9 cellular contexts compared by ENCODE assay signal in genomic region chr13:29846475-29847256, GRCh38. TPM values are rescaled to one million over a fixed set of nuclear protein-coding genes. Genes with fewer than 3 reads are reported as not detected.
A peak's percentile ranks its signal among the peaks of the same experiment; 100 is the strongest.
DNase-seq lines count a peak whose midpoint lies in the region; ATAC-seq, FAIRE-seq and TF ChIP-seq lines count a peak whose summit lies in the region.
"Had no signal": no experiment of that assay in that cellular context is flagged by ENCODE, and none has a peak within 500 bp of the region (broad histone marks: within the 10 kb centered on the region; RNA-seq: fewer than 3 reads in every experiment).

No MANE protein-coding gene starts in this region.

- no peak for TF ChIP-seq RAD21 in liver (IDR thresholded peaks at IDR 0.05)

- POLR2A ChIA-PET in activated CD4-positive, alpha-beta T cell treated with anti-CD3 and anti-CD28 coated beads for 36 hours (lab: Charles Lee) = no interaction called here

- no peaks in the 10 kb centered on the region for H3K36me3 ChIP-seq in astrocyte (ENCODE audit: insufficient read depth, low read length)
- no peaks in the 10 kb centered on the region for H3K36me3 ChIP-seq in liver (ENCODE audit: control insufficient read depth in 4 of 4, insufficient read depth in 3 of 4, low read depth in 1 of 4, low read length in 3 of 4)

- intact Hi-C loops in activated CD4-positive, alpha-beta T cell treated with anti-CD3 and anti-CD28 coated beads for 36 hours (cut with DNase I, micrococcal nuclease) = loop anchor here (5.0 kb wide), 1 partner anchor 74 kb away; no protein-coding TSS in a partner anchor

- H3K9ac ChIP-seq in astrocyte (ENCODE audit: low read length) (peak overlapping the region; percentile 81), liver (ENCODE audit: low read depth in 1 of 2, low read length in 2 of 2) (peak overlapping the region; percentile 42 to 63)

- H3K4me1 Mint-ChIP-seq in activated CD4-positive, alpha-beta T cell treated with anti-CD3 and anti-CD28 coated beads for 36 hours = peaks cover 47% of the 10 kb centered on the region
- H3K4me1 Mint-ChIP-seq in astrocyte (ENCODE audit: low read depth, unreplicated experiment) = peaks cover 21% of the 10 kb centered on the region

- peak overlapping the region; percentile 92 for H3K27ac Mint-ChIP-seq in activated CD4-positive, alpha-beta T cell treated with anti-CD3 and anti-CD28 coated beads for 36 hours
- H3K27ac Mint-ChIP-seq in astrocyte (ENCODE audit: unreplicated experiment) = peak overlapping the region; percentile 13

- H3K79me2 ChIP-seq in astrocyte (ENCODE audit: insufficient read depth, low read length) = peaks cover 79% of the 10 kb centered on the region

- peaks cover 52% of the 10 kb centered on the region for H4K20me1 ChIP-seq in astrocyte (ENCODE audit: insufficient read depth, low read length)

- H3K9me3 ChIP-seq in astrocyte (ENCODE audit: insufficient read depth, low read depth, low read length) = no peaks in the 10 kb centered on the region
- no peaks in the 10 kb centered on the region for H3K9me3 ChIP-seq in liver (ENCODE audit: control insufficient read depth in 4 of 4, low read length in 3 of 4)

- H3K4me3 ChIP-seq in astrocyte (ENCODE audit: insufficient read depth, low read depth, low read length) (peak overlapping the region; percentile 80), liver (ENCODE audit: low read depth in 1 of 3, low read length in 3 of 3) (peak overlapping the region; percentile 36 to 66 (median 60))

- no peaks in the 10 kb centered on the region for H3K27me3 Mint-ChIP-seq in activated CD4-positive, alpha-beta T cell treated with anti-CD3 and anti-CD28 coated beads for 36 hours
- H3K27me3 Mint-ChIP-seq in astrocyte (ENCODE audit: low read depth, unreplicated experiment) = no peaks in the 10 kb centered on the region

- WGBS in liver = 42% methylated on average over 6 of the region's 6 CpGs

- H3K27ac ChIP-seq in astrocyte (ENCODE audit: low read depth, low read length) = peak overlapping the region; percentile 74
- peak overlapping the region; percentile 66 to 68 for H3K27ac ChIP-seq in liver (ENCODE audit: low read depth in 1 of 2, low read length in 2 of 2)
- peak overlapping the region; percentile 64 for H3K27ac ChIP-seq in temporal lobe (ENCODE audit: low read depth, low read length)
- H3K27ac ChIP-seq: C4-2B had no signal

- peaks cover 8% of the 10 kb centered on the region for H3K36me3 Mint-ChIP-seq in activated CD4-positive, alpha-beta T cell treated with anti-CD3 and anti-CD28 coated beads for 36 hours (ENCODE audit: low read depth)
- H3K36me3 Mint-ChIP-seq in astrocyte (ENCODE audit: low read depth, unreplicated experiment) = peaks cover 6% of the 10 kb centered on the region

- H3K4me2 ChIP-seq in astrocyte (ENCODE audit: low read length) = peak overlapping the region; percentile 87

- no peak for FAIRE-seq in astrocyte (lab: Jason Lieb, UNC)

- CTCF ChIA-PET in activated CD4-positive, alpha-beta T cell treated with anti-CD3 and anti-CD28 coated beads for 36 hours (lab: Charles Lee) = interaction anchor here (0.7 to 7.0 kb wide), 13 partner anchors 12 to 338 kb away, joined by 3 to 49 read pairs (median 5); no protein-coding TSS in a partner anchor

- TF ChIP-seq CTCF in astrocyte (IDR thresholded peaks at IDR 0.05; ENCODE audit: insufficient read depth, low read depth, low read length) (no peak), liver (IDR thresholded peaks at IDR 0.05; ENCODE audit: low read depth, low read length, missing input control) (no peak)

- H2AFZ ChIP-seq in astrocyte (ENCODE audit: low read depth, low read length) = no peak overlapping the region

- ATAC-seq in activated CD4-positive, alpha-beta T cell treated with anti-CD3 and anti-CD28 coated beads for 36 hours = no peak
- no peak for ATAC-seq in GM19395 (IDR thresholded peaks at IDR 0.05; ENCODE audit: unreplicated experiment)
- ATAC-seq in HG03135 (IDR thresholded peaks at IDR 0.05; ENCODE audit: unreplicated experiment) = no peak

- H3K4me3 Mint-ChIP-seq in activated CD4-positive, alpha-beta T cell treated with anti-CD3 and anti-CD28 coated beads for 36 hours = peak overlapping the region; percentile 90
- H3K4me3 Mint-ChIP-seq in astrocyte (ENCODE audit: unreplicated experiment) = peak overlapping the region; percentile 96

- peaks cover 12% of the 10 kb centered on the region for H3K4me1 ChIP-seq in astrocyte (ENCODE audit: insufficient read depth, low read length)
- peaks cover 2 to 18% (median 10%) of the 10 kb centered on the region in 4 donors for H3K4me1 ChIP-seq in liver (ENCODE audit: control insufficient read depth in 4 of 4, insufficient read depth in 4 of 4, low read length in 3 of 4)

- no peaks in the 10 kb centered on the region for H3K9me3 Mint-ChIP-seq in activated CD4-positive, alpha-beta T cell treated with anti-CD3 and anti-CD28 coated beads for 36 hours (ENCODE audit: low read depth)
- H3K9me3 Mint-ChIP-seq in astrocyte (ENCODE audit: unreplicated experiment) = no peaks in the 10 kb centered on the region

- no peak for DNase-seq in activated CD4-positive, alpha-beta T cell treated with anti-CD3 and anti-CD28 coated beads for 36 hours
- no peak for DNase-seq in activated CD4-positive, alpha-beta T cell treated with anti-CD3 and anti-CD28 coated beads for 4 hours
- no peak for DNase-seq in astrocyte (ENCODE audit: low read depth)
- no peak for DNase-seq in GM03348 (ENCODE audit: low spot score)

- no peaks in the 10 kb centered on the region for H3K27me3 ChIP-seq in astrocyte (ENCODE audit: insufficient read depth, low read length)
- no peaks in the 10 kb centered on the region for H3K27me3 ChIP-seq in liver (ENCODE audit: control insufficient read depth in 4 of 4, insufficient read depth in 4 of 4, low read length in 3 of 4)

TF ChIP-seq in liver, 16 proteins besides CTCF, POLR2A, EP300 and RAD21:
- TF ChIP-seq FOXA1 (IDR thresholded peaks at IDR 0.05) (no peak), RXRA (IDR thresholded peaks at IDR 0.05) (no peak), TAF1 (conservative IDR thresholded peaks at IDR 0.05) (peak; percentile 26)

RNA-seq across cellular contexts. Expression of gene UBL3, which starts 3.8 kb away (rescaled TPM):
- 10 to 100 TPM in 1 of 2 experiments, 1 to 10 TPM in 1; 9.1 to 10.7 TPM for total RNA-seq in activated CD4-positive, alpha-beta T cell treated with anti-CD3 and anti-CD28 coated beads for 36 hours
- total RNA-seq in astrocyte (42.9 and 48.5 TPM in 2 replicates), liver (10 to 100 TPM; 15.7 to 21.3 TPM), temporal lobe (65.2 TPM)
- 10 to 100 TPM; 13.9 to 16.1 TPM for polyA plus RNA-seq in liver
